18 cellular contexts compared by ENCODE assay signal in genomic region chr5:30804739-30805313, GRCh38.
A peak's percentile ranks its signal among the peaks of the same experiment; 100 is the strongest.
DNase-seq lines count a peak whose midpoint lies in the region; ATAC-seq and TF ChIP-seq lines count a peak whose summit lies in the region.
"Had no signal": no experiment of that assay in that cellular context is flagged by ENCODE, and none has a peak within 500 bp of the region (broad histone marks: within the 10 kb centered on the region; RNA-seq: fewer than 3 reads in every experiment).

No MANE protein-coding gene starts in this region.

- H3K9me3 ChIP-seq in AG04450 (ENCODE audit: control insufficient read depth, insufficient read depth, low read length) (no peaks in the 10 kb centered on the region), mesenchymal stem cell (ENCODE audit: control insufficient read depth, low read length) (peaks cover 6% of the 10 kb centered on the region)
- H3K9me3 ChIP-seq: mucosa of descending colon, psoas muscle, tibial nerve had no signal

- peak; percentile 57 for TF ChIP-seq CTCF in AG04450 (IDR thresholded peaks at IDR 0.05; ENCODE audit: low read depth, low read length)
- 0 out of 2 replicates have a peak, but pooled peaks have one; percentile 5 for TF ChIP-seq CTCF in LNCaP clone FGC (IDR thresholded peaks at IDR 0.05; ENCODE audit: control insufficient read depth, extremely low read depth, insufficient read depth)
- TF ChIP-seq CTCF in chondrocyte (IDR thresholded peaks at IDR 0.05): peak; percentile 63

- no peak overlapping the region for H2BK15ac ChIP-seq in mesenchymal stem cell (ENCODE audit: low read depth, poor library complexity, severe bottlenecking)

- no peaks in the 10 kb centered on the region for H3K27me3 Mint-ChIP-seq in chondrocyte (ENCODE audit: low read depth)
- H3K27me3 Mint-ChIP-seq: activated CD4-positive, alpha-beta T cell treated with anti-CD3 and anti-CD28 coated beads, Interleukin-2, amount 10 ng/mL, durations not matched to agents 7 days and 5 days; brain had no signal

- no peaks in the 10 kb centered on the region for H3K9me3 Mint-ChIP-seq in chondrocyte (ENCODE audit: low read depth)

- H3K4ac ChIP-seq in mesenchymal stem cell (ENCODE audit: low read depth in 1 of 2, low read length in 2 of 2): no peak overlapping the region

- peaks cover 6% of the 10 kb centered on the region for H3K4me1 Mint-ChIP-seq in chondrocyte (ENCODE audit: low read depth)
- H3K4me1 Mint-ChIP-seq: activated CD4-positive, alpha-beta T cell treated with anti-CD3 and anti-CD28 coated beads, Interleukin-2, amount 10 ng/mL, durations not matched to agents 7 days and 5 days had no signal

- no peak overlapping the region for H2BK5ac ChIP-seq in mesenchymal stem cell (ENCODE audit: low read depth, low read length, poor library complexity, severe bottlenecking)

- H3K23ac ChIP-seq in mesenchymal stem cell (ENCODE audit: low read length in 2 of 2): no peak overlapping the region

- no peak overlapping the region for H3K14ac ChIP-seq in mesenchymal stem cell (ENCODE audit: low read length in 2 of 2)

- WGBS in mesenchymal stem cell: 54% methylated on average over 5 of the region's 6 CpGs

- H3K4me3 ChIP-seq in AG04450 (ENCODE audit: low read depth, low read length) (no peak overlapping the region), LNCaP clone FGC (ENCODE audit: low read depth, low read length) (no peak overlapping the region), mesenchymal stem cell (ENCODE audit: insufficient read depth in 1 of 2, low read depth in 1 of 2, low read length in 2 of 2) (no peak overlapping the region)
- H3K4me3 ChIP-seq: mucosa of descending colon, psoas muscle, tibial nerve had no signal

- H3K9ac ChIP-seq in mesenchymal stem cell (ENCODE audit: low read length): no peak overlapping the region

- no peak overlapping the region for H2AK5ac ChIP-seq in mesenchymal stem cell (ENCODE audit: low read length, severe bottlenecking)

- no peaks in the 10 kb centered on the region for H3K4me1 ChIP-seq in mesenchymal stem cell (ENCODE audit: control insufficient read depth, insufficient read depth, low read depth, low read length)
- H3K4me1 ChIP-seq: psoas muscle, tibial nerve had no signal

- H4K91ac ChIP-seq in mesenchymal stem cell (ENCODE audit: low read length): no peak overlapping the region

- ATAC-seq in HG02884 (IDR thresholded peaks at IDR 0.05; ENCODE audit: unreplicated experiment): no peak
- ATAC-seq: activated T-cell treated with anti-CD3 and anti-CD28 coated beads, Interleukin-2, amount 50 U/mL, for 72 hours; mucosa of descending colon; psoas muscle had no signal

- H3K4me3 Mint-ChIP-seq in chondrocyte (ENCODE audit: unreplicated experiment): no peak overlapping the region
- H3K4me3 Mint-ChIP-seq: activated CD4-positive, alpha-beta T cell treated with anti-CD3 and anti-CD28 coated beads, Interleukin-2, amount 10 ng/mL, durations not matched to agents 7 days and 5 days; activated T-cell treated with anti-CD3 and anti-CD28 coated beads, Interleukin-2, amount 50 U/mL, for 72 hours; brain; HFFc6 had no signal

- H3K27ac Mint-ChIP-seq in chondrocyte (ENCODE audit: unreplicated experiment): no peak overlapping the region
- H3K27ac Mint-ChIP-seq: activated CD4-positive, alpha-beta T cell treated with anti-CD3 and anti-CD28 coated beads, Interleukin-2, amount 10 ng/mL, durations not matched to agents 7 days and 5 days; activated T-cell treated with anti-CD3 and anti-CD28 coated beads, Interleukin-2, amount 50 U/mL, for 72 hours; brain; HFFc6 had no signal

- H3K27ac ChIP-seq in AG04450 (ENCODE audit: low read depth, low read length) (no peak overlapping the region), mesenchymal stem cell (ENCODE audit: low read length, poor library complexity, severe bottlenecking) (no peak overlapping the region)
- H3K27ac ChIP-seq: psoas muscle, tibial nerve had no signal

- H3K36me3 ChIP-seq in mesenchymal stem cell (ENCODE audit: control insufficient read depth in 1 of 2, insufficient read depth in 2 of 2, low read depth in 1 of 2, low read length in 2 of 2): no peaks in the 10 kb centered on the region
- H3K36me3 ChIP-seq: tibial nerve had no signal

- CTCF ChIA-PET in AG04450 (lab: Charles Lee): interaction anchor here (0.6 to 7.4 kb wide), 6 partner anchors 130 to 683 kb away, joined by 3 to 47 read pairs (median 4); no protein-coding TSS in a partner anchor

- POLR2A ChIA-PET in AG04450 (lab: Yijun Ruan, JAX): no interaction called here

- H2BK120ac ChIP-seq in mesenchymal stem cell (ENCODE audit: low read depth, low read length): no peak overlapping the region

- H3K79me1 ChIP-seq in mesenchymal stem cell (replicated peaks; ENCODE audit: low read length, poor library complexity, severe bottlenecking): no peaks in the 10 kb centered on the region

- no peaks in the 10 kb centered on the region for H3K36me3 Mint-ChIP-seq in chondrocyte (ENCODE audit: low read depth)
- H3K36me3 Mint-ChIP-seq: brain had no signal

- H3K27me3 ChIP-seq in AG04450 (ENCODE audit: control insufficient read depth, insufficient read depth, low read length) (no peaks in the 10 kb centered on the region), mesenchymal stem cell (ENCODE audit: control insufficient read depth in 1 of 2, insufficient read depth in 1 of 2, low read length in 2 of 2) (no peaks in the 10 kb centered on the region)
- H3K27me3 ChIP-seq: tibial nerve had no signal

- DNase-seq in AG04450 (ENCODE audit: low read depth, low spot score): peak; percentile 11
- no peak for DNase-seq in LNCaP clone FGC (ENCODE audit: low read depth)
- no peak for DNase-seq in chondrocyte (ENCODE audit: low spot score)
- DNase-seq in iPS-NIHi7 (ENCODE audit: extremely low spot score): peak; percentile 14
- DNase-seq in NCI-H1694 (lab: John Stamatoyannopoulos, UW): no peak
- DNase-seq in mesenchymal stem cell: no peak
- no peak for DNase-seq in NCI-H2029 treated with DMSO at 0.1 percent for 48 hours (lab: John Stamatoyannopoulos, UW)
- DNase-seq: activated CD4-positive, alpha-beta T cell treated with anti-CD3 and anti-CD28 coated beads, Interleukin-2, amount 10 ng/mL, durations not matched to agents 7 days and 5 days; activated T-cell treated with anti-CD3 and anti-CD28 coated beads, Interleukin-2, amount 50 U/mL, for 72 hours; DMS 273 treated with DMSO at 0.1 percent for 48 hours; HFFc6; NCI-H345; OCI-M1; psoas muscle had no signal

- H3K4me2 ChIP-seq in mesenchymal stem cell (ENCODE audit: low read length, poor library complexity, severe bottlenecking): no peak overlapping the region

- no peak overlapping the region for H2BK12ac ChIP-seq in mesenchymal stem cell (ENCODE audit: low read length in 2 of 2)

- no peak overlapping the region for H2AFZ ChIP-seq in mesenchymal stem cell (ENCODE audit: low read depth, low read length)

- no peak overlapping the region for H3K18ac ChIP-seq in mesenchymal stem cell (ENCODE audit: low read depth in 1 of 2, low read length in 2 of 2)

- no peak overlapping the region for H4K8ac ChIP-seq in mesenchymal stem cell (ENCODE audit: low read length)

Comparison
In these comparisons a context has a peak if more than half of its experiments do, and no peak if none do; other contexts are left out.
1. DNase-seq: peak in AG04450 (single experiment) and iPS-NIHi7 (single experiment); none in LNCaP clone FGC (single experiment), chondrocyte (single experiment), NCI-H1694 (single experiment), mesenchymal stem cell (single experiment) and NCI-H2029 treated with DMSO at 0.1 percent for 48 hours (single experiment).
2. CTCF ChIP-seq: peak in every context shown above with its lines; median percentile 63 in chondrocyte; 57 in AG04450; 5 in LNCaP clone FGC.